24 cellular contexts compared by ENCODE assay signal in the genomic region with DNA sequence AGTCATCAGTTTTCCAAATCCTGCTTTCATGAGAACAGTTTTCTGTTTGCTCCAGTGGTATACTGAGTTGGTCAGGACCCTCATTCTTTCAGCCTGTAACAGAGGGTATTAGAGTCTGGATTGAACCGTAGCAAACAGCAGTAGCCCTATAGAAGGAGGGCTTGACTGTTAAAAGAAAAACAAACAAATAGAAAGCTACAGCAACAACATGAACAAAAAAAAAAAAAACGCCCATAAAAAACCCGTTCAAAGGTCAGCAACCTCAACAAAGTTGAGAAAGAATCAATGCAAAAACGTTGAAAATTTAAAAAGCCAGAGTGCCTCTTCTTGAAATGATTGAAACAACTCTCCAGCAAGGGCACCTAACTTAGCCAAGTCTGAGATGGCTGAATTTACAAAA.
"Had no signal": no experiment of that assay in that cellular context is flagged by ENCODE, and none has a peak within 500 bp of the region (broad histone marks: within the 10 kb centered on the region; RNA-seq: fewer than 3 reads in every experiment).

No MANE protein-coding gene starts in this region.

- FAIRE-seq: RCC 7860 had no signal

- H3K9me3 ChIP-seq: MG63, SJSA1 had no signal

- H3K36me3 ChIP-seq: MG63, SJSA1 had no signal

- H3K27ac ChIP-seq: HL-60, SJSA1, SK-N-MC had no signal

- H3K4me3 ChIP-seq: MG63, SJSA1, SK-N-MC had no signal

- H3K27me3 ChIP-seq: MG63, SJSA1 had no signal

- DNase-seq: IMR-90, Karpas-422, KG1, MG63, NCI-H1092, NCI-H1105 treated with DMSO at 0.1 percent for 48 hours, NCI-H1417 treated with DMSO at 0.1 percent for 48 hours, NCI-H146, NCI-H1694 treated with DMSO at 0.1 percent for 48 hours, NCI-H1930, NCI-H2081, NCI-H2107, NCI-H2227 treated with DMSO at 0.1 percent for 48 hours, NCI-H510A, NCI-H524 treated with DMSO at 0.1 percent for 48 hours, NCI-H69, NCI-H774, Right ventricle myocardium superior, RPMI8226, SIG-M5 had no signal
